In the genomic region with DNA sequence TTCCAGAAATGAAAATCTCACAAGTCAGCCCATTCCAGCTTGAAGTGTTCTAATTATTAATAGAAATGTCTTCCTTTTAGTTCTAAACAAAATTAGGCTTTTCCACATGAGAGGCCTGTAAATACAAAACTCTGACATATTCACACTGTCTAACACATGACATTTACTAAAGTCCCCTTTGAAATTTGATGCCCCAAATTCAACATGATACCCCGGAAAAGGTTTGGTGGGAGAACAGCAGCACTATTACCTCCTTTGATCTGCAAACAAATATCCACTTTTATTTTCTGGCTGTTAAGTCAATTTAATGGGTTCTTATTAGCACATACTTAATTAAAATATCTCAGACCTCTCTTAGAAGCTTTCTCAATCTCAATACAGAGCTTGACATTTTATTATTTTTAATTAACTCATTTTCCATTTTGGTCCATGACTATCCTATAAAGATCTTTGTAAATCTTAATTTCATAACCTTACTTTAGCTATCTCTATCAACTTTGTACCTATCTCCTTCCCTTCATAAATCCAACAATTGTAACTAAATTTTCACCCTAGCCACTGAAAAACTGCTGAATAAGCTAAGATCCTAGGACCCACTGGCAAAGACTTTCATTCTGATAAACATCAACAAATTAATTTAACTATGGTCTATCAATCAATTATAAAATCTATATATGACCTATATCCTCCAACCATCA, we compare ENCODE assay signal across 21 cellular contexts.
DNase-seq lines count a peak whose midpoint lies in the region; ATAC-seq, FAIRE-seq and TF ChIP-seq lines count a peak whose summit lies in the region.
"Had no signal": no experiment of that assay in that cellular context is flagged by ENCODE, and none has a peak within 500 bp of the region (broad histone marks: within the 10 kb centered on the region; RNA-seq: fewer than 3 reads in every experiment).

No MANE protein-coding gene starts in this region.

- H3K4me3 ChIP-seq in DOHH2 (ENCODE audit: low read length) (no peak overlapping the region), Karpas-422 (ENCODE audit: low read length) (no peak overlapping the region), GM12878 (no peak overlapping the region), small intestine (ENCODE audit: low read depth in 1 of 2, low read length in 2 of 2) (no peak overlapping the region)
- H3K4me3 ChIP-seq: SJSA1 had no signal

- 96% methylated on average over 1 of the region's 1 CpG for WGBS in GM12878 (ENCODE audit: insufficient coverage, insufficient replicate concordance, low lambda C conversion rate, missing lambda C conversion rate)
- WGBS in small intestine, 3 donors: 80 to 100% (median 88%) methylated on average over 1 of the region's 1 CpG

- TF ChIP-seq CTCF in DOHH2 (IDR thresholded peaks at IDR 0.05; ENCODE audit: low read depth, low read length, poor library complexity, severe bottlenecking) (no peak), GM12878 (IDR thresholded peaks at IDR 0.05 in 2 of 3, conservative IDR thresholded peaks at IDR 0.05 in 1 of 3; ENCODE audit: control insufficient read depth in 2 of 3, extremely low read depth in 1 of 3, insufficient read depth in 1 of 3, low read depth in 3 of 3, low read length in 3 of 3) (no peak)

- no TSS peak for BruUV-seq in GM12878 (replicated peaks; lab: Mats Ljungman, UMichigan)

- H3K36me3 ChIP-seq in DOHH2 (ENCODE audit: control insufficient read depth, low read length) (peaks cover 10% of the 10 kb centered on the region), Karpas-422 (ENCODE audit: insufficient read depth, low read length) (peaks cover 7% of the 10 kb centered on the region; the same call in 1 of the 2 replicates), GM12878 (ENCODE audit: control insufficient read depth in 2 of 2, insufficient read depth in 2 of 2, low read length in 1 of 2) (peaks cover 0 to 8% of the 10 kb centered on the region in 2 experiments; a peak in 1 of 4 replicates), small intestine (ENCODE audit: control insufficient read depth in 2 of 2, insufficient read depth in 2 of 2, low read length in 2 of 2) (no peaks in the 10 kb centered on the region)
- H3K36me3 ChIP-seq: BE2C, SJSA1 had no signal

- H4K20me1 ChIP-seq in DOHH2 (ENCODE audit: control insufficient read depth, insufficient read depth, low read depth, low read length) (peaks cover 38% of the 10 kb centered on the region), Karpas-422 (ENCODE audit: insufficient read depth, low read depth, low read length) (peaks cover 18% of the 10 kb centered on the region; the same call in 1 of the 2 replicates), GM12878 (ENCODE audit: control insufficient read depth, insufficient read depth) (no peaks in the 10 kb centered on the region)

- H3K9me2 ChIP-seq in DOHH2 (replicated peaks; ENCODE audit: control insufficient read depth, low read length) (no peaks in the 10 kb centered on the region), Karpas-422 (replicated peaks; ENCODE audit: insufficient read depth, low read length) (no peaks in the 10 kb centered on the region)

- RAD21 ChIA-PET in GM12878 (lab: Charles Lee; ENCODE audit: unreplicated experiment): interaction anchor here (0.9 to 3.2 kb wide), 10 partner anchors 10 to 177 kb away, joined by 3 to 14 read pairs (median 3); no protein-coding TSS in a partner anchor

- ATAC-seq in GM12878 (no peak), HG03432 (IDR thresholded peaks at IDR 0.05; ENCODE audit: unreplicated experiment) (no peak)
- ATAC-seq: PC-3 had no signal

- SMC1A ChIA-PET in GM12878 (lab: Charles Lee; ENCODE audit: uncharacterized antibody, unreplicated experiment): interaction anchor here (0.6 to 3.4 kb wide), 19 partner anchors 9 to 588 kb away, joined by 3 to 21 read pairs (median 4); no protein-coding TSS in a partner anchor

- DNase-seq in Karpas-422 (no peak), GM12878 (ENCODE audit: low read depth, low spot score) (no peak), small intestine (no peak), mucosa of gallbladder (ENCODE audit: low spot score) (no peak), OCI-M1 (lab: John Stamatoyannopoulos, UW) (no peak)
- DNase-seq: BE2C; Calu3; CD4-positive, alpha-beta memory T cell; DMS53; GM23248; HCEC 1CT; KBM-7; NCI-H1048; NCI-H1694; NCI-H526 treated with DMSO at 0.1 percent for 48 hours; NK-92 treated with Interleukin-12 subunit alpha and Interleukin-12 subunit beta, amount 100 ng/mL, for 24 hours; PC-3; SW 1271 had no signal

- POLR2A ChIA-PET in GM12878 (lab: Charles Lee): interaction anchor here (0.9 to 1.8 kb wide), 3 partner anchors 9 to 60 kb away, joined by 3 to 4 read pairs (median 3); no protein-coding TSS in a partner anchor

- peak overlapping the region; percentile 32; the same call in 1 of the 2 replicates for H3K4me2 ChIP-seq in DOHH2 (ENCODE audit: low read length)
- peak overlapping the region; percentile 55 for H3K4me2 ChIP-seq in Karpas-422 (ENCODE audit: low read depth, low read length, poor library complexity, severe bottlenecking)
- H3K4me2 ChIP-seq in GM12878 (ENCODE audit: control insufficient read depth, insufficient read depth): peak overlapping the region; percentile 56; the same call in 1 of the 2 replicates

- H3K79me2 ChIP-seq in DOHH2 (ENCODE audit: control insufficient read depth, low read length): peaks cover 93% of the 10 kb centered on the region
- H3K79me2 ChIP-seq in Karpas-422 (ENCODE audit: low read length): peaks cover 93% of the 10 kb centered on the region
- H3K79me2 ChIP-seq in GM12878 (ENCODE audit: control insufficient read depth, insufficient read depth, low read length): peaks cover 72% of the 10 kb centered on the region

- no peaks in the 10 kb centered on the region for H3K27me3 ChIP-seq in DOHH2 (ENCODE audit: control insufficient read depth, low read length)
- H3K27me3 ChIP-seq in Karpas-422 (ENCODE audit: low read length): no peaks in the 10 kb centered on the region
- no peaks in the 10 kb centered on the region for H3K27me3 ChIP-seq in GM12878 (replicated peaks in 1 of 2; ENCODE audit: control insufficient read depth in 2 of 2, insufficient read depth in 2 of 2, low read length in 1 of 2)
- no peaks in the 10 kb centered on the region for H3K27me3 ChIP-seq in small intestine (ENCODE audit: control insufficient read depth in 2 of 2, insufficient read depth in 2 of 2, low read length in 2 of 2)
- H3K27me3 ChIP-seq: BE2C, SJSA1 had no signal

- H3K27ac ChIP-seq in DOHH2 (ENCODE audit: low read depth, low read length) (no peak overlapping the region), Karpas-422 (ENCODE audit: low read length) (peak overlapping the region; percentile 78), GM12878 (ENCODE audit: control insufficient read depth, insufficient read depth) (peak overlapping the region; percentile 57), small intestine (ENCODE audit: low read depth in 1 of 2, low read length in 1 of 2) (no peak overlapping the region)
- H3K27ac ChIP-seq: SJSA1 had no signal

- CTCF ChIA-PET in GM12878 (lab: Yijun Ruan, JAX): interaction anchor here (0.6 to 2.0 kb wide), 11 partner anchors 9 to 437 kb away, joined by 3 to 7 read pairs (median 4); no protein-coding TSS in a partner anchor

- no peak for TF ChIP-seq POLR2A in GM12878 (IDR thresholded peaks at IDR 0.05; ENCODE audit: low read depth, low read length)

- H3K9me3 ChIP-seq in DOHH2 (ENCODE audit: control insufficient read depth, insufficient read depth, low read length): no peaks in the 10 kb centered on the region
- H3K9me3 ChIP-seq in Karpas-422 (ENCODE audit: low read length): no peaks in the 10 kb centered on the region
- H3K9me3 ChIP-seq in GM12878 (replicated peaks; ENCODE audit: control insufficient read depth, insufficient read depth, low read length): peaks cover 2% of the 10 kb centered on the region; the same call in 2 of the 3 replicates
- H3K9me3 ChIP-seq in small intestine (ENCODE audit: control insufficient read depth, low read depth): no peaks in the 10 kb centered on the region
- H3K9me3 ChIP-seq: BE2C, SJSA1 had no signal

- H3K9ac ChIP-seq in Karpas-422 (ENCODE audit: low read length) (no peak overlapping the region), GM12878 (ENCODE audit: control insufficient read depth, insufficient read depth, low read length) (no peak overlapping the region)

- H2AFZ ChIP-seq in Karpas-422 (ENCODE audit: low read length) (no peak overlapping the region), GM12878 (ENCODE audit: control insufficient read depth, low read depth, low read length) (no peak overlapping the region)

- FAIRE-seq in GM12878 (lab: Jason Lieb, UNC): no peak
- peak; percentile 10 for FAIRE-seq in small intestine (lab: Jason Lieb, UNC)

- TF ChIP-seq EP300 in GM12878 (IDR thresholded peaks at IDR 0.05; ENCODE audit: borderline replicate concordance in 1 of 2, control insufficient read depth in 1 of 2, low read depth in 2 of 2, low read length in 2 of 2): no peak

- intact Hi-C loops in GM12878 (cut with micrococcal nuclease; ENCODE audit: unreplicated experiment): no loop called here

- H3F3A ChIP-seq in DOHH2 (ENCODE audit: control insufficient read depth, insufficient read depth): peaks cover 25% of the 10 kb centered on the region

- TF ChIP-seq RAD21 in GM12878 (IDR thresholded peaks at IDR 0.05; ENCODE audit: insufficient read depth, low read depth, low read length): no peak

- in situ Hi-C loops in GM12878 (cut with MboI): no loop called here

- H3K4me1 ChIP-seq in DOHH2 (ENCODE audit: control insufficient read depth, low read length): peaks cover 67% of the 10 kb centered on the region
- peaks cover 66% of the 10 kb centered on the region for H3K4me1 ChIP-seq in Karpas-422 (ENCODE audit: low read length)
- peaks cover 37% of the 10 kb centered on the region for H3K4me1 ChIP-seq in GM12878 (ENCODE audit: control insufficient read depth, insufficient read depth, low read length)
- H3K4me1 ChIP-seq in small intestine (ENCODE audit: control insufficient read depth in 2 of 2, insufficient read depth in 1 of 2, low read depth in 1 of 2, low read length in 1 of 2): peaks cover 0 to 7% of the 10 kb centered on the region in 2 donors
- H3K4me1 ChIP-seq: BE2C had no signal

TF ChIP-seq in GM12878, 131 proteins besides CTCF, POLR2A, EP300 and RAD21 (continues in another document):
- no peak for TF ChIP-seq RBBP5 (conservative IDR thresholded peaks at IDR 0.05)
- TF ChIP-seq ZNF207 (IDR thresholded peaks at IDR 0.05; ENCODE audit: borderline replicate concordance): no peak
- TF ChIP-seq CBX5 (IDR thresholded peaks at IDR 0.05; ENCODE audit: low read depth): no peak
- TF ChIP-seq MEF2B (IDR thresholded peaks at IDR 0.05; ENCODE audit: partially characterized antibody, poor library complexity, severe bottlenecking): no peak
- no peak for TF ChIP-seq CREB1 (IDR thresholded peaks at IDR 0.05; ENCODE audit: low read depth)
- no peak for TF ChIP-seq CHD1 (IDR thresholded peaks at IDR 0.05; ENCODE audit: low read depth, low read length)
- no peak for TF ChIP-seq ZNF274 (IDR thresholded peaks at IDR 0.05; ENCODE audit: insufficient read depth, insufficient read length)
- no peak for TF ChIP-seq CBFB (IDR thresholded peaks at IDR 0.05; ENCODE audit: low read depth)
- TF ChIP-seq WRNIP1 (IDR thresholded peaks at IDR 0.05; ENCODE audit: borderline replicate concordance, low read depth, low read length): no peak
- TF ChIP-seq ZNF24 (IDR thresholded peaks at IDR 0.05): no peak
- no peak for TF ChIP-seq JUNB (IDR thresholded peaks at IDR 0.05)
- TF ChIP-seq NR2C1 (IDR thresholded peaks at IDR 0.05): no peak

Comparison
In these comparisons a context has a peak if more than half of its experiments do, and no peak if none do; other contexts are left out.
1. H3K27ac ChIP-seq: peak in Karpas-422 (single experiment) and GM12878 (single experiment); none in DOHH2 (single experiment) and small intestine (0 of 2).
2. Peak in every context shown above with its lines, with median percentiles within 50 percentile points of each other: H3K4me2 ChIP-seq.